Comparison of ENCODE assay signal across 1 cellular context in the genomic region with DNA sequence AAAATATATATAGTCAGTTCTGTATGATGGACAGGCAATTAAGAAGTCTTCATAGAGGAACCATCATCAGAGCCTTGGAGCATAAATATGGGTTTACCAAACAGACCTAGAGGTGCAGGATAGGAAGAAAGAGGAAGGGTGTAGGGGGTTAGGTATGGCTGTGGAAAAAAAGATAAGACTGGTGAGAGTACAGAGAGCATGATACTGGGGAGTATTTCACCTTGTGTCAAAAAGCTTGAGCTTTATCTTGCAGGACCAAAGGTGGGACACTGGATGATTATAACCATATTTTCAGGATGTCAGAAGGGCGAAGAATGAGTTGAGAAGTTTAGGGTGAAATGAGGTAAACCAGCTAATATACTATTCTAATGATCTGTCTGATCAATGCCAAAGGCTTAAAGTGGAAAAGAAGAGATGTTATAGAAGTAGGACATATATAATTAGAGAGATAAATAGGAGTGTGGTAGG.
TF ChIP-seq lines count a peak whose summit lies in the region.

No MANE protein-coding gene starts in this region.

TF ChIP-seq in K562, 482 proteins besides CTCF, POLR2A, EP300 and RAD21 (continued from another document and continues in another):
- TF ChIP-seq THAP12 (CRISPR knock-in tag; IDR thresholded peaks at IDR 0.05) = no peak
- TF ChIP-seq PHF20 (IDR thresholded peaks at IDR 0.05; ENCODE audit: partially characterized antibody) = no peak
- peak; percentile 99 for TF ChIP-seq CBFA2T3 (IDR thresholded peaks at IDR 0.05)
- 0 out of 2 replicates have a peak, but pooled peaks have one; percentile 16 for TF ChIP-seq ZNF316 (IDR thresholded peaks at IDR 0.05)
- no peak for TF ChIP-seq NR4A1 (CRISPR knock-in tag; IDR thresholded peaks at IDR 0.05)
- no peak for TF ChIP-seq NR4A1 (tag; IDR thresholded peaks at IDR 0.05)
- TF ChIP-seq FOXA1 (IDR thresholded peaks at IDR 0.05; ENCODE audit: borderline replicate concordance) = no peak
- TF ChIP-seq, protein P1, sequence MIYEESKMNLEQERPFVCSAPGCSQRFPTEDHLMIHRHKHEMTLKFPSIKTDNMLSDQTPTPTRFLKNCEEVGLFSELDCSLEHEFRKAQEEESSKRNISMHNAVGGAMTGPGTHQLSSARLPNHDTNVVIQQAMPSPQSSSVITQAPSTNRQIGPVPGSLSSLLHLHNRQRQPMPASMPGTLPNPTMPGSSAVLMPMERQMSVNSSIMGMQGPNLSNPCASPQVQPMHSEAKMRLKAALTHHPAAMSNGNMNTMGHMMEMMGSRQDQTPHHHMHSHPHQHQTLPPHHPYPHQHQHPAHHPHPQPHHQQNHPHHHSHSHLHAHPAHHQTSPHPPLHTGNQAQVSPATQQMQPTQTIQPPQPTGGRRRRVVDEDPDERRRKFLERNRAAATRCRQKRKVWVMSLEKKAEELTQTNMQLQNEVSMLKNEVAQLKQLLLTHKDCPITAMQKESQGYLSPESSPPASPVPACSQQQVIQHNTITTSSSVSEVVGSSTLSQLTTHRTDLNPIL (CRISPR knock-in tag; IDR thresholded peaks at IDR 0.05) = no peak
- no peak for TF ChIP-seq ZNF263 (CRISPR knock-in tag; IDR thresholded peaks at IDR 0.05; ENCODE audit: borderline replicate concordance)
- TF ChIP-seq TOE1 (IDR thresholded peaks at IDR 0.05; ENCODE audit: borderline replicate concordance) = peak; percentile 65; the same call in 1 of the 2 replicates
- no peak for TF ChIP-seq TOE1 (CRISPR knock-in tag; IDR thresholded peaks at IDR 0.05; ENCODE audit: borderline replicate concordance, low read depth)
- TF ChIP-seq CEBPB (tag; IDR thresholded peaks at IDR 0.05) = no peak
- no peak for TF ChIP-seq ZNF551 (CRISPR knock-in tag; IDR thresholded peaks at IDR 0.05)
- no peak for TF ChIP-seq MCM7 (IDR thresholded peaks at IDR 0.05)
- TF ChIP-seq ZNF740 (CRISPR knock-in tag; IDR thresholded peaks at IDR 0.05) = no peak
- no peak for TF ChIP-seq ZNF740 (tag; IDR thresholded peaks at IDR 0.05)
- no peak for TF ChIP-seq ZC3H8 (IDR thresholded peaks at IDR 0.05)
- TF ChIP-seq RNF2 (IDR thresholded peaks at IDR 0.05) = peak; percentile 77
- no peak for TF ChIP-seq ZNF146 (CRISPR knock-in tag; IDR thresholded peaks at IDR 0.05; ENCODE audit: unreplicated experiment)
- no peak for TF ChIP-seq ZNF561 (CRISPR knock-in tag; conservative IDR thresholded peaks at IDR 0.05)
- TF ChIP-seq, protein P2, sequence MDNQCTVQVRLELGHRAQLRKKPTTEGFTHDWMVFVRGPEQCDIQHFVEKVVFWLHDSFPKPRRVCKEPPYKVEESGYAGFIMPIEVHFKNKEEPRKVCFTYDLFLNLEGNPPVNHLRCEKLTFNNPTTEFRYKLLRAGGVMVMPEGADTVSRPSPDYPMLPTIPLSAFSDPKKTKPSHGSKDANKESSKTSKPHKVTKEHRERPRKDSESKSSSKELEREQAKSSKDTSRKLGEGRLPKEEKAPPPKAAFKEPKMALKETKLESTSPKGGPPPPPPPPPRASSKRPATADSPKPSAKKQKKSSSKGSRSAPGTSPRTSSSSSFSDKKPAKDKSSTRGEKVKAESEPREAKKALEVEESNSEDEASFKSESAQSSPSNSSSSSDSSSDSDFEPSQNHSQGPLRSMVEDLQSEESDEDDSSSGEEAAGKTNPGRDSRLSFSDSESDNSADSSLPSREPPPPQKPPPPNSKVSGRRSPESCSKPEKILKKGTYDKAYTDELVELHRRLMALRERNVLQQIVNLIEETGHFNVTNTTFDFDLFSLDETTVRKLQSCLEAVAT (IDR thresholded peaks at IDR 0.05) = peak; percentile 49 to 76; a peak in 2 of 4 replicates
- no peak for TF ChIP-seq KAT2B (IDR thresholded peaks at IDR 0.05; ENCODE audit: low read depth, low read length)
- peak; percentile 89 for TF ChIP-seq HDAC3 (IDR thresholded peaks at IDR 0.05; ENCODE audit: borderline replicate concordance, partially characterized antibody)
- no peak for TF ChIP-seq GTF2A2 (tag; IDR thresholded peaks at IDR 0.05)
- no peak for TF ChIP-seq PURB (CRISPR knock-in tag; IDR thresholded peaks at IDR 0.05; ENCODE audit: low read depth)
- TF ChIP-seq ATF6 (CRISPR knock-in tag; IDR thresholded peaks at IDR 0.05) = no peak
- no peak for TF ChIP-seq RBM34 (IDR thresholded peaks at IDR 0.05; ENCODE audit: borderline replicate concordance, insufficient read depth, low read length)
- no peak for TF ChIP-seq PYGO2 (tag; IDR thresholded peaks at IDR 0.05)
- TF ChIP-seq ZNF584 (CRISPR knock-in tag; IDR thresholded peaks at IDR 0.05; ENCODE audit: low read depth) = no peak
- no peak for TF ChIP-seq HDGF (IDR thresholded peaks at IDR 0.05)
- TF ChIP-seq GTF2F1 (IDR thresholded peaks at IDR 0.05; ENCODE audit: low read depth, low read length) = no peak
- TF ChIP-seq, protein P3, sequence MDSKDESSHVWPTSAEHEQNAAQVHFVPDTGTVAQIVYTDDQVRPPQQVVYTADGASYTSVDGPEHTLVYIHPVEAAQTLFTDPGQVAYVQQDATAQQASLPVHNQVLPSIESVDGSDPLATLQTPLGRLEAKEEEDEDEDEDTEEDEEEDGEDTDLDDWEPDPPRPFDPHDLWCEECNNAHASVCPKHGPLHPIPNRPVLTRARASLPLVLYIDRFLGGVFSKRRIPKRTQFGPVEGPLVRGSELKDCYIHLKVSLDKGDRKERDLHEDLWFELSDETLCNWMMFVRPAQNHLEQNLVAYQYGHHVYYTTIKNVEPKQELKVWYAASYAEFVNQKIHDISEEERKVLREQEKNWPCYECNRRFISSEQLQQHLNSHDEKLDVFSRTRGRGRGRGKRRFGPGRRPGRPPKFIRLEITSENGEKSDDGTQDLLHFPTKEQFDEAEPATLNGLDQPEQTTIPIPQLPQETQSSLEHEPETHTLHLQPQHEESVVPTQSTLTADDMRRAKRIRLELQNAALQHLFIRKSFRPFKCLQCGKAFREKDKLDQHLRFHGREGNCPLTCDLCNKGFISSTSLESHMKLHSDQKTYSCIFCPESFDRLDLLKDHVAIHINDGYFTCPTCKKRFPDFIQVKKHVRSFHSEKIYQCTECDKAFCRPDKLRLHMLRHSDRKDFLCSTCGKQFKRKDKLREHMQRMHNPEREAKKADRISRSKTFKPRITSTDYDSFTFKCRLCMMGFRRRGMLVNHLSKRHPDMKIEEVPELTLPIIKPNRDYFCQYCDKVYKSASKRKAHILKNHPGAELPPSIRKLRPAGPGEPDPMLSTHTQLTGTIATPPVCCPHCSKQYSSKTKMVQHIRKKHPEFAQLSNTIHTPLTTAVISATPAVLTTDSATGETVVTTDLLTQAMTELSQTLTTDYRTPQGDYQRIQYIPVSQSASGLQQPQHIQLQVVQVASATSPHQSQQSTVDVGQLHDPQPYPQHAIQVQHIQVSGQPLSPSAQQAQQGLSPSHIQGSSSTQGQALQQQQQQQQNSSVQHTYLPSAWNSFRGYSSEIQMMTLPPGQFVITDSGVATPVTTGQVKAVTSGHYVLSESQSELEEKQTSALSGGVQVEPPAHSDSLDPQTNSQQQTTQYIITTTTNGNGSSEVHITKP (IDR thresholded peaks at IDR 0.05; ENCODE audit: partially characterized antibody) = peak; percentile 59
- no peak for TF ChIP-seq KAT7 (CRISPR knock-in tag; IDR thresholded peaks at IDR 0.05; ENCODE audit: borderline replicate concordance)
- no peak for TF ChIP-seq ZNF668 (CRISPR knock-in tag; IDR thresholded peaks at IDR 0.05)
- TF ChIP-seq, protein P4, sequence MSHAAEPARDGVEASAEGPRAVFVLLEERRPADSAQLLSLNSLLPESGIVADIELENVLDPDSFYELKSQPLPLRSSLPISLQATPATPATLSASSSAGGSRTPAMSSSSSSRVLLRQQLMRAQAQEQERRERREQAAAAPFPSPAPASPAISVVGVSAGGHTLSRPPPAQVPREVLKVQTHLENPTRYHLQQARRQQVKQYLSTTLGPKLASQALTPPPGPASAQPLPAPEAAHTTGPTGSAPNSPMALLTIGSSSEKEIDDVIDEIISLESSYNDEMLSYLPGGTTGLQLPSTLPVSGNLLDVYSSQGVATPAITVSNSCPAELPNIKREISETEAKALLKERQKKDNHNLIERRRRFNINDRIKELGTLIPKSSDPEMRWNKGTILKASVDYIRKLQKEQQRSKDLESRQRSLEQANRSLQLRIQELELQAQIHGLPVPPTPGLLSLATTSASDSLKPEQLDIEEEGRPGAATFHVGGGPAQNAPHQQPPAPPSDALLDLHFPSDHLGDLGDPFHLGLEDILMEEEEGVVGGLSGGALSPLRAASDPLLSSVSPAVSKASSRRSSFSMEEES (CRISPR knock-in tag; IDR thresholded peaks at IDR 0.05) = no peak
- TF ChIP-seq BRD4 (IDR thresholded peaks at IDR 0.05) = no peak
- TF ChIP-seq USF2 (CRISPR knock-in tag; IDR thresholded peaks at IDR 0.05) = no peak
- TF ChIP-seq NEUROD1 (IDR thresholded peaks at IDR 0.05; ENCODE audit: borderline replicate concordance, low read depth, low read length, partially characterized antibody) = no peak
- TF ChIP-seq COPS2 (conservative IDR thresholded peaks at IDR 0.05) = no peak
- TF ChIP-seq ZC3H4 (CRISPR knock-in tag; IDR thresholded peaks at IDR 0.05; ENCODE audit: borderline replicate concordance) = no peak
- TF ChIP-seq, protein P5, sequence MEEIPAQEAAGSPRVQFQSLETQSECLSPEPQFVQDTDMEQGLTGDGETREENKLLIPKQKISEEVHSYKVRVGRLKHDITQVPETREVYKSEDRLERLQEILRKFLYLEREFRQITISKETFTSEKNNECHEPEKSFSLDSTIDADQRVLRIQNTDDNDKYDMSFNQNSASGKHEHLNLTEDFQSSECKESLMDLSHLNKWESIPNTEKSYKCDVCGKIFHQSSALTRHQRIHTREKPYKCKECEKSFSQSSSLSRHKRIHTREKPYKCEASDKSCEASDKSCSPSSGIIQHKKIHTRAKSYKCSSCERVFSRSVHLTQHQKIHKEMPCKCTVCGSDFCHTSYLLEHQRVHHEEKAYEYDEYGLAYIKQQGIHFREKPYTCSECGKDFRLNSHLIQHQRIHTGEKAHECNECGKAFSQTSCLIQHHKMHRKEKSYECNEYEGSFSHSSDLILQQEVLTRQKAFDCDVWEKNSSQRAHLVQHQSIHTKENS (CRISPR knock-in tag; IDR thresholded peaks at IDR 0.05) = no peak
- TF ChIP-seq, protein P6, sequence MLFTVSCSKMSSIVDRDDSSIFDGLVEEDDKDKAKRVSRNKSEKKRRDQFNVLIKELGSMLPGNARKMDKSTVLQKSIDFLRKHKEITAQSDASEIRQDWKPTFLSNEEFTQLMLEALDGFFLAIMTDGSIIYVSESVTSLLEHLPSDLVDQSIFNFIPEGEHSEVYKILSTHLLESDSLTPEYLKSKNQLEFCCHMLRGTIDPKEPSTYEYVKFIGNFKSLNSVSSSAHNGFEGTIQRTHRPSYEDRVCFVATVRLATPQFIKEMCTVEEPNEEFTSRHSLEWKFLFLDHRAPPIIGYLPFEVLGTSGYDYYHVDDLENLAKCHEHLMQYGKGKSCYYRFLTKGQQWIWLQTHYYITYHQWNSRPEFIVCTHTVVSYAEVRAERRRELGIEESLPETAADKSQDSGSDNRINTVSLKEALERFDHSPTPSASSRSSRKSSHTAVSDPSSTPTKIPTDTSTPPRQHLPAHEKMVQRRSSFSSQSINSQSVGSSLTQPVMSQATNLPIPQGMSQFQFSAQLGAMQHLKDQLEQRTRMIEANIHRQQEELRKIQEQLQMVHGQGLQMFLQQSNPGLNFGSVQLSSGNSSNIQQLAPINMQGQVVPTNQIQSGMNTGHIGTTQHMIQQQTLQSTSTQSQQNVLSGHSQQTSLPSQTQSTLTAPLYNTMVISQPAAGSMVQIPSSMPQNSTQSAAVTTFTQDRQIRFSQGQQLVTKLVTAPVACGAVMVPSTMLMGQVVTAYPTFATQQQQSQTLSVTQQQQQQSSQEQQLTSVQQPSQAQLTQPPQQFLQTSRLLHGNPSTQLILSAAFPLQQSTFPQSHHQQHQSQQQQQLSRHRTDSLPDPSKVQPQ (CRISPR knock-in tag; IDR thresholded peaks at IDR 0.05; ENCODE audit: borderline replicate concordance) = no peak
- no peak for TF ChIP-seq BACH1 (tag; IDR thresholded peaks at IDR 0.05)
- TF ChIP-seq ZNF133 (CRISPR knock-in tag; IDR thresholded peaks at IDR 0.05) = no peak
- no peak for TF ChIP-seq CHD4 (IDR thresholded peaks at IDR 0.05; ENCODE audit: insufficient read depth, insufficient replicate concordance, low read depth, low read length, poor library complexity, severe bottlenecking)
- TF ChIP-seq ZNF253 (CRISPR knock-in tag; conservative IDR thresholded peaks at IDR 0.05) = no peak
